In the genomic region with DNA sequence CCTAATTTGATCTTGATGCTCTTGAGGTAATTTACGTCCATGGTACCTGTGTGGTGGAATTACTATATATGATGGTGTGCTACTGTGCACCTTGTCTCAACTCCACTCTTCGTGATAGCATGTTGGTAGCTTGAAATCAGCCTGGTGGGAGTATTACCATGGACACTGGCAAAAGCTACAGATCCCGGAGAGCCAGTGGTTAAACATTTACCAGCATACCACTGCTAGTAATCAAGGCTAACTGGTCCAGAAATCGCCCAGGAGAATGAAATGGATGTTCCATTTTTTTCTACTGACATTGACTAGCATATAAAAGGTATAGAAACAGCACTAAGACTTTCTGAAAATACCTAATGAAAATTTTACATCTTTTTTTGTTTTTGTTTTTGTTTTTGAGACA, we compare ENCODE assay signal across 1 cellular context.
A peak's percentile ranks its signal among the peaks of the same experiment; 100 is the strongest.
TF ChIP-seq lines count a peak whose summit lies in the region.

No MANE protein-coding gene starts in this region.

TF ChIP-seq in HepG2, 621 proteins besides CTCF, POLR2A, EP300 and RAD21 (continued from another document):
- TF ChIP-seq, protein P1, sequence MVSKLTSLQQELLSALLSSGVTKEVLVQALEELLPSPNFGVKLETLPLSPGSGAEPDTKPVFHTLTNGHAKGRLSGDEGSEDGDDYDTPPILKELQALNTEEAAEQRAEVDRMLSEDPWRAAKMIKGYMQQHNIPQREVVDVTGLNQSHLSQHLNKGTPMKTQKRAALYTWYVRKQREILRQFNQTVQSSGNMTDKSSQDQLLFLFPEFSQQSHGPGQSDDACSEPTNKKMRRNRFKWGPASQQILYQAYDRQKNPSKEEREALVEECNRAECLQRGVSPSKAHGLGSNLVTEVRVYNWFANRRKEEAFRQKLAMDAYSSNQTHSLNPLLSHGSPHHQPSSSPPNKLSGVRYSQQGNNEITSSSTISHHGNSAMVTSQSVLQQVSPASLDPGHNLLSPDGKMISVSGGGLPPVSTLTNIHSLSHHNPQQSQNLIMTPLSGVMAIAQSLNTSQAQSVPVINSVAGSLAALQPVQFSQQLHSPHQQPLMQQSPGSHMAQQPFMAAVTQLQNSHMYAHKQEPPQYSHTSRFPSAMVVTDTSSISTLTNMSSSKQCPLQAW (CRISPR knock-in tag; IDR thresholded peaks at IDR 0.05), result 0 out of 2 replicates have a peak, but pooled peaks have one; percentile 30
- TF ChIP-seq CC2D1A (CRISPR knock-in tag; IDR thresholded peaks at IDR 0.05) (no peak), ZNF441 (CRISPR knock-in tag; IDR thresholded peaks at IDR 0.05; ENCODE audit: borderline replicate concordance) (no peak), IKZF1 (IDR thresholded peaks at IDR 0.05) (no peak), ZNF260 (CRISPR knock-in tag; IDR thresholded peaks at IDR 0.05; ENCODE audit: borderline replicate concordance, low read depth) (no peak), ZNF780A (CRISPR knock-in tag; IDR thresholded peaks at IDR 0.05) (no peak), ZNF724P (CRISPR knock-in tag; IDR thresholded peaks at IDR 0.05; ENCODE audit: borderline replicate concordance) (no peak), ATF1 (CRISPR knock-in tag; IDR thresholded peaks at IDR 0.05) (no peak)
- TF ChIP-seq, protein P2, sequence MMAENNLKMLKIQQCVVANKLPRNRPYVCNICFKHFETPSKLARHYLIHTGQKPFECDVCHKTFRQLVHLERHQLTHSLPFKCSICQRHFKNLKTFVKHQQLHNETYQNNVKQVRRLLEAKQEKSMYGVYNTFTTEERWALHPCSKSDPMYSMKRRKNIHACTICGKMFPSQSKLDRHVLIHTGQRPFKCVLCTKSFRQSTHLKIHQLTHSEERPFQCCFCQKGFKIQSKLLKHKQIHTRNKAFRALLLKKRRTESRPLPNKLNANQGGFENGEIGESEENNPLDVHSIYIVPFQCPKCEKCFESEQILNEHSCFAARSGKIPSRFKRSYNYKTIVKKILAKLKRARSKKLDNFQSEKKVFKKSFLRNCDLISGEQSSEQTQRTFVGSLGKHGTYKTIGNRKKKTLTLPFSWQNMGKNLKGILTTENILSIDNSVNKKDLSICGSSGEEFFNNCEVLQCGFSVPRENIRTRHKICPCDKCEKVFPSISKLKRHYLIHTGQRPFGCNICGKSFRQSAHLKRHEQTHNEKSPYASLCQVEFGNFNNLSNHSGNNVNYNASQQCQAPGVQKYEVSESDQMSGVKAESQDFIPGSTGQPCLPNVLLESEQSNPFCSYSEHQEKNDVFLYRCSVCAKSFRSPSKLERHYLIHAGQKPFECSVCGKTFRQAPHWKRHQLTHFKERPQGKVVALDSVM (CRISPR knock-in tag; IDR thresholded peaks at IDR 0.05), result no peak
- TF ChIP-seq, protein P3, sequence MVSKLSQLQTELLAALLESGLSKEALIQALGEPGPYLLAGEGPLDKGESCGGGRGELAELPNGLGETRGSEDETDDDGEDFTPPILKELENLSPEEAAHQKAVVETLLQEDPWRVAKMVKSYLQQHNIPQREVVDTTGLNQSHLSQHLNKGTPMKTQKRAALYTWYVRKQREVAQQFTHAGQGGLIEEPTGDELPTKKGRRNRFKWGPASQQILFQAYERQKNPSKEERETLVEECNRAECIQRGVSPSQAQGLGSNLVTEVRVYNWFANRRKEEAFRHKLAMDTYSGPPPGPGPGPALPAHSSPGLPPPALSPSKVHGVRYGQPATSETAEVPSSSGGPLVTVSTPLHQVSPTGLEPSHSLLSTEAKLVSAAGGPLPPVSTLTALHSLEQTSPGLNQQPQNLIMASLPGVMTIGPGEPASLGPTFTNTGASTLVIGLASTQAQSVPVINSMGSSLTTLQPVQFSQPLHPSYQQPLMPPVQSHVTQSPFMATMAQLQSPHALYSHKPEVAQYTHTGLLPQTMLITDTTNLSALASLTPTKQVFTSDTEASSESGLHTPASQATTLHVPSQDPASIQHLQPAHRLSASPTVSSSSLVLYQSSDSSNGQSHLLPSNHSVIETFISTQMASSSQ (IDR thresholded peaks at IDR 0.05; ENCODE audit: low read depth), result peak; percentile 67; the same call in 1 of the 2 replicates
- TF ChIP-seq, protein P3 (CRISPR knock-in tag; IDR thresholded peaks at IDR 0.05; ENCODE audit: borderline replicate concordance), result peak; percentile 48; the same call in 1 of the 2 replicates
